In genomic region chr15:71739355-71739754, GRCh38 we compare ENCODE assay signal across 25 cellular contexts.
DNase-seq lines count a peak whose midpoint lies in the region; ATAC-seq, FAIRE-seq and TF ChIP-seq lines count a peak whose summit lies in the region.
"Had no signal": no experiment of that assay in that cellular context is flagged by ENCODE, and none has a peak within 500 bp of the region (broad histone marks: within the 10 kb centered on the region; RNA-seq: fewer than 3 reads in every experiment).

No MANE protein-coding gene starts in this region.

- H3K27ac Mint-ChIP-seq in nephron progenitor cell: peak overlapping the region; percentile 67
- H3K27ac Mint-ChIP-seq: CD14-positive monocyte; CD4-positive, alpha-beta T cell; CD8-positive, alpha-beta memory T cell; HFFc6 had no signal

- no peaks in the 10 kb centered on the region for H3K36me3 ChIP-seq in HepG2 (replicated peaks in 1 of 2; ENCODE audit: control insufficient read depth in 1 of 2, insufficient read depth in 2 of 2, low read length in 2 of 2)
- no peaks in the 10 kb centered on the region for H3K36me3 ChIP-seq in right lobe of liver
- H3K36me3 ChIP-seq: BE2C; BLaER1 treated with 17β-estradiol and CSF1 and Interleukin-3, amounts not matched to agents 10 nM and 100 nM; HAP-1 had no signal

- H3K27me3 ChIP-seq in HepG2 (ENCODE audit: control insufficient read depth in 1 of 2, insufficient read depth in 2 of 2, low read length in 2 of 2): peaks cover 2 to 35% of the 10 kb centered on the region in 2 experiments; a peak in 3 of 5 replicates
- no peaks in the 10 kb centered on the region for H3K27me3 ChIP-seq in right lobe of liver
- H3K27me3 ChIP-seq: BLaER1 treated with 17β-estradiol and CSF1 and Interleukin-3, amounts not matched to agents 10 nM and 100 nM had no signal

- TF ChIP-seq RAD21 in HepG2 (CRISPR knock-in tag; IDR thresholded peaks at IDR 0.05): no peak

- TF ChIP-seq EP300 in HepG2 (IDR thresholded peaks at IDR 0.05; ENCODE audit: low read depth in 2 of 2, low read length in 2 of 2): no peak
- no peak for TF ChIP-seq EP300 in HepG2 (CRISPR knock-in tag; IDR thresholded peaks at IDR 0.05; ENCODE audit: borderline replicate concordance)

- ATAC-seq in HepG2 (no peak; the same call in 2 of the 3 replicates), right lobe of liver (no peak), SK-N-SH treated with all-trans-retinoic acid at 6 μM for 48 hours (no peak; the same call in 2 of the 3 replicates)
- ATAC-seq: A549 had no signal

- TF ChIP-seq POLR2A in HepG2 (IDR thresholded peaks at IDR 0.05; ENCODE audit: insufficient read depth in 1 of 2, low read depth in 2 of 2, low read length in 2 of 2): no peak
- TF ChIP-seq POLR2A in right lobe of liver (IDR thresholded peaks at IDR 0.05): no peak

- H2AFZ ChIP-seq in HepG2 (ENCODE audit: low read length): no peak overlapping the region

- intact Hi-C loops in HepG2 (cut with micrococcal nuclease; ENCODE audit: unreplicated experiment): no loop called here
- intact Hi-C loops in right lobe of liver (cut with DNase I): no loop called here

- no peaks in the 10 kb centered on the region for H4K20me1 ChIP-seq in HepG2 (ENCODE audit: insufficient read depth, low read length)
- H4K20me1 ChIP-seq: BLaER1 treated with 17β-estradiol and CSF1 and Interleukin-3, amounts not matched to agents 10 nM and 100 nM had no signal

- in situ Hi-C loops in HepG2 (cut with HindIII; ENCODE audit: extremely low pct_ligation_motif_present, low pct_unique_long_range_greater_than_20kb): loop anchor here (5.0 to 10.0 kb wide), 2 partner anchors 165 to 292 kb away; no protein-coding TSS in a partner anchor

- CTCF ChIA-PET in HepG2 (lab: Yijun Ruan, JAX; ENCODE audit: low intra/inter-chr PET ratio, low total read pairs): no interaction called here

- H3K4me3 Mint-ChIP-seq in nephron progenitor cell: no peak overlapping the region
- H3K4me3 Mint-ChIP-seq: CD14-positive monocyte; CD4-positive, alpha-beta T cell; CD8-positive, alpha-beta memory T cell; HFFc6 had no signal

- no TSS peak for BruUV-seq in HepG2 (replicated peaks; lab: Mats Ljungman, UMichigan)

- H3K9me3 ChIP-seq in HepG2 (ENCODE audit: low read length) (no peaks in the 10 kb centered on the region), right lobe of liver (no peaks in the 10 kb centered on the region)
- H3K9me3 ChIP-seq: A549; BE2C; BLaER1 treated with 17β-estradiol and CSF1 and Interleukin-3, amounts not matched to agents 10 nM and 100 nM; HAP-1 had no signal

- H3K27me3 Mint-ChIP-seq in nephron progenitor cell (ENCODE audit: low read depth, poor library complexity): peaks cover 2% of the 10 kb centered on the region

- H3K4me2 ChIP-seq in HepG2 (ENCODE audit: low read depth, low read length): no peak overlapping the region
- H3K4me2 ChIP-seq: A549; BLaER1 treated with 17β-estradiol and CSF1 and Interleukin-3, amounts not matched to agents 10 nM and 100 nM had no signal

- 6% methylated on average over 1 of the region's 1 CpG for WGBS in HepG2 (ENCODE audit: low lambda C conversion rate)
- 22% methylated on average over 1 of the region's 1 CpG for WGBS in right lobe of liver (ENCODE audit: insufficient coverage, low coverage, low lambda C conversion rate, missing lambda C conversion rate)

- H3K4me1 ChIP-seq in HepG2 (ENCODE audit: insufficient read depth, low read length) (peaks cover 20% of the 10 kb centered on the region), right lobe of liver (peaks cover 0 to 12% (median 0%) of the 10 kb centered on the region in 4 donors)
- H3K4me1 ChIP-seq: BE2C; BLaER1 treated with 17β-estradiol and CSF1 and Interleukin-3, amounts not matched to agents 10 nM and 100 nM; HAP-1 had no signal

- no peak overlapping the region for H3K27ac ChIP-seq in HepG2 (ENCODE audit: extremely low read length, insufficient read depth, low read length)
- H3K27ac ChIP-seq in right lobe of liver: no peak overlapping the region
- H3K27ac ChIP-seq: 22Rv1; BLaER1 treated with 17β-estradiol and CSF1 and Interleukin-3, amounts not matched to agents 10 nM and 100 nM had no signal

- no peak for TF ChIP-seq CTCF in HepG2 (CRISPR knock-in tag; IDR thresholded peaks at IDR 0.05)
- no peak for TF ChIP-seq CTCF in right lobe of liver (IDR thresholded peaks at IDR 0.05)
- TF ChIP-seq CTCF in nephron progenitor cell (IDR thresholded peaks at IDR 0.05): no peak

- peaks cover 5% of the 10 kb centered on the region for H3K36me3 Mint-ChIP-seq in nephron progenitor cell (ENCODE audit: low read depth)
- H3K36me3 Mint-ChIP-seq: CD14-positive monocyte; CD8-positive, alpha-beta memory T cell had no signal

- POLR2A ChIA-PET in HepG2 (lab: Yijun Ruan, JAX): no interaction called here

- H3K9ac ChIP-seq in HepG2 (ENCODE audit: insufficient read depth, low read depth, low read length): no peak overlapping the region
- H3K9ac ChIP-seq: BLaER1 treated with 17β-estradiol and CSF1 and Interleukin-3, amounts not matched to agents 10 nM and 100 nM had no signal

- peak; percentile 47 for DNase-seq in HepG2 (ENCODE audit: low spot score)
- DNase-seq in right lobe of liver: no peak
- DNase-seq in nephron progenitor cell: no peak
- DNase-seq in SIG-M5 (lab: John Stamatoyannopoulos, UW): no peak
- DNase-seq in NCI-H446 treated with DMSO at 0.1 percent for 48 hours (lab: John Stamatoyannopoulos, UW): no peak
- no peak for DNase-seq in NOMO-1 treated with dmso at 0.1 percent for 144 hours (lab: John Stamatoyannopoulos, UW; ENCODE audit: unreplicated experiment)
- DNase-seq: ACHN; AML-193; BE2C; CD4-positive, alpha-beta T cell; CD8-positive, alpha-beta memory T cell; COR-L47; DMS153; DND-41; GOT3; HFFc6 had no signal

- no peaks in the 10 kb centered on the region for H3K79me2 ChIP-seq in HepG2 (ENCODE audit: insufficient read depth, low read length)

- H3K4me1 Mint-ChIP-seq in nephron progenitor cell: peaks cover 30% of the 10 kb centered on the region
- H3K4me1 Mint-ChIP-seq: CD14-positive monocyte had no signal

- H3K4me3 ChIP-seq in HepG2 (replicated peaks in 1 of 3; ENCODE audit: insufficient read depth in 1 of 3, low read depth in 2 of 3, low read length in 3 of 3) (no peak overlapping the region), right lobe of liver (no peak overlapping the region)
- H3K4me3 ChIP-seq: A549; BLaER1 treated with 17β-estradiol and CSF1 and Interleukin-3, amounts not matched to agents 10 nM and 100 nM; HAP-1 had no signal

- no peak for FAIRE-seq in HepG2 (lab: Jason Lieb, UNC)
- FAIRE-seq: A549, G401.6, GM12892, H54 had no signal

- H3K9me3 Mint-ChIP-seq in nephron progenitor cell: no peaks in the 10 kb centered on the region
- H3K9me3 Mint-ChIP-seq: CD14-positive monocyte; CD4-positive, alpha-beta T cell; CD8-positive, alpha-beta memory T cell; HFFc6 had no signal

TF ChIP-seq in HepG2, 621 proteins besides CTCF, POLR2A, EP300 and RAD21:
- peak; percentile 67 for TF ChIP-seq BCL6 (CRISPR knock-in tag; IDR thresholded peaks at IDR 0.05)
- no peak for TF ChIP-seq EED (CRISPR knock-in tag; IDR thresholded peaks at IDR 0.05)
- TF ChIP-seq TP53 (CRISPR knock-in tag; conservative IDR thresholded peaks at IDR 0.05): no peak

TF ChIP-seq in SK-N-SH treated with all-trans-retinoic acid at 6 μM for 48 hours, 23 proteins besides CTCF, POLR2A, EP300 and RAD21:
- peak; percentile 27; the same call in 1 of the 2 replicates for TF ChIP-seq ISL1 (CRISPR knock-in tag; IDR thresholded peaks at IDR 0.05)
- TF ChIP-seq ZFP3 (CRISPR knock-in tag; IDR thresholded peaks at IDR 0.05): no peak
- no peak for TF ChIP-seq CSRNP3 (CRISPR knock-in tag; IDR thresholded peaks at IDR 0.05)
- no peak for TF ChIP-seq ZNF8 (CRISPR knock-in tag; IDR thresholded peaks at IDR 0.05)
